16 cellular contexts compared by ENCODE assay signal in the genomic region with DNA sequence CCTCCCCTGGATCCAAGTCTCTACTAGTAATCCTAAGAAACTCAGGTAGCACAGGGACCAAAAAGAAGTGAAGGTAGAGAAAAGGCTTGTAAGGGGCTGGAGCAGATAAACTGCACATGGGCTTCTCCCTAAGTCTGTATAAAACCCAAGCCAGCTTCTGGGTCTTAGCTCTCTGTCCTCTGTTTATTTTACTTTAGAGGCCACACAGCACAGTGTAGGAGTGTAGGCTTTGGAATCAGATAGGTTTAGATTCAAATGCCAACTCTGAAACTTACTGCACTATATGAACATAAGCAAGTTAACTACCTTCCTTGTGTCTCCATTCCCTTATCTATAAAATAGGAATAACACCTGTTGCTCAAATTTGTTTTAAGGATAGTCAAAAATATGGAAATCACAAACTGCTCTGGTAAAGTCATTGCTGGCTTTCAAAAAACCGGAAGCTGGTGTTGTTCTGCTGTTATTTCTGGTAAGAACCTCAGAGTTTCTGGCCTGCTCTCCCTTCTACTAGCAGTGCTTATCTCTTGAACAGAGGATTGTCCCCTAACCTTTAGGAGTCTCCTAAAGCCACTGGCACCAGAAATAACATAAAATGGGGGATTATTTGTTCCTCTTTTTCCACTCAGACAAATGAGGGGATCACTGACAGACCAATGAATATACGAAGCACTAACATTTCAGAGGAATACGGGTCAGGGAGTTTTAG.
"Had no signal": no experiment of that assay in that cellular context is flagged by ENCODE, and none has a peak within 500 bp of the region (broad histone marks: within the 10 kb centered on the region; RNA-seq: fewer than 3 reads in every experiment).

No MANE protein-coding gene starts in this region.

- H3K4me3 ChIP-seq: esophagus muscularis mucosa, lung, right atrium auricular region, skin epidermis, tibial nerve, vagina had no signal

- H3K27ac ChIP-seq: esophagus muscularis mucosa, neutrophil, skin epidermis, tibial nerve, vagina had no signal

- H3K27me3 ChIP-seq: esophagus muscularis mucosa, neutrophil, right atrium auricular region, tibial nerve, vagina had no signal

- H3K9me3 Mint-ChIP-seq: activated naive CD4-positive, alpha-beta T cell treated with anti-CD3 and anti-CD28 coated beads, Interleukin-2, amount 50 U/mL, for 72 hours; naive B cell; stimulated activated effector memory CD8-positive, alpha-beta T cell treated with anti-CD3 and anti-CD28 coated beads, Interleukin-12 subunit alpha, Interleukin-12 subunit beta, amount 100 ng/mL, for 72 hours had no signal

- H3K27ac Mint-ChIP-seq: activated CD4-positive, alpha-beta T cell treated with anti-CD3 and anti-CD28 coated beads for 36 hours; activated naive CD4-positive, alpha-beta T cell treated with anti-CD3 and anti-CD28 coated beads, Interleukin-2, amount 50 U/mL, for 72 hours; naive B cell; stimulated activated effector memory CD8-positive, alpha-beta T cell treated with anti-CD3 and anti-CD28 coated beads, Interleukin-12 subunit alpha, Interleukin-12 subunit beta, amount 100 ng/mL, for 72 hours had no signal

- H3K9me3 ChIP-seq: esophagus muscularis mucosa, neutrophil, right atrium auricular region, tibial nerve, vagina had no signal

- H3K27me3 Mint-ChIP-seq: activated CD4-positive, alpha-beta T cell treated with anti-CD3 and anti-CD28 coated beads for 36 hours; naive B cell had no signal

- H3K4me1 ChIP-seq: esophagus muscularis mucosa, right atrium auricular region, tibial nerve, vagina had no signal

- H3K4me3 Mint-ChIP-seq: activated CD4-positive, alpha-beta T cell treated with anti-CD3 and anti-CD28 coated beads for 36 hours; naive B cell; stimulated activated effector memory CD8-positive, alpha-beta T cell treated with anti-CD3 and anti-CD28 coated beads, Interleukin-12 subunit alpha, Interleukin-12 subunit beta, amount 100 ng/mL, for 72 hours had no signal

- ATAC-seq: activated CD4-positive, alpha-beta T cell treated with anti-CD3 and anti-CD28 coated beads for 36 hours; activated naive CD4-positive, alpha-beta T cell treated with anti-CD3 and anti-CD28 coated beads, Interleukin-2, amount 50 U/mL, for 72 hours; left cardiac atrium; stimulated activated effector memory CD8-positive, alpha-beta T cell treated with anti-CD3 and anti-CD28 coated beads, Interleukin-12 subunit alpha, Interleukin-12 subunit beta, amount 100 ng/mL, for 72 hours had no signal

- DNase-seq: activated CD4-positive, alpha-beta T cell treated with anti-CD3 and anti-CD28 coated beads for 36 hours; activated CD8-positive, alpha-beta memory T cell treated with anti-CD3 and anti-CD28 coated beads for 24 hours; activated effector memory CD4-positive, alpha-beta T cell treated with Interleukin-2 at 50 U/mL for 16 hours; glutamatergic neuron; left cardiac atrium; midbrain; naive B cell had no signal

- H3K4me1 Mint-ChIP-seq: stimulated activated effector memory CD8-positive, alpha-beta T cell treated with anti-CD3 and anti-CD28 coated beads, Interleukin-12 subunit alpha, Interleukin-12 subunit beta, amount 100 ng/mL, for 72 hours had no signal
